ENCODE assay signal across 19 cellular contexts in genomic region chr5:56575821-56576220, GRCh38.
A peak's percentile ranks its signal among the peaks of the same experiment; 100 is the strongest.
DNase-seq lines count a peak whose midpoint lies in the region; ATAC-seq and TF ChIP-seq lines count a peak whose summit lies in the region.
"Had no signal": no experiment of that assay in that cellular context is flagged by ENCODE, and none has a peak within 500 bp of the region (broad histone marks: within the 10 kb centered on the region; RNA-seq: fewer than 3 reads in every experiment).

No MANE protein-coding gene starts in this region.

- no peak for TF ChIP-seq CTCF in epithelial cell of esophagus (IDR thresholded peaks at IDR 0.05; ENCODE audit: insufficient read depth, low read depth, low read length, missing control alignments)

- ATAC-seq in HG03280 (IDR thresholded peaks at IDR 0.05; ENCODE audit: unreplicated experiment) (no peak), SK-N-SH treated with all-trans-retinoic acid at 6 μM for 48 hours (no peak)

- H3K4me3 ChIP-seq in epithelial cell of esophagus (ENCODE audit: low read length): no peak overlapping the region
- H3K4me3 ChIP-seq: HAP-1, MG63, SK-N-MC had no signal

- DNase-seq in CD1c-positive myeloid dendritic cell (ENCODE audit: extremely low spot score) (peak; percentile 35), EH (ENCODE audit: low read depth) (peak; percentile 18), MV-4-11 (lab: John Stamatoyannopoulos, UW) (peak; percentile 40), epithelial cell of esophagus (ENCODE audit: low read depth) (peak; percentile 46), NCI-H524 treated with DMSO at 0.1 percent for 48 hours (lab: John Stamatoyannopoulos, UW) (no peak)
- DNase-seq: ACHN, AML-193, DMS79, Karpas-422, MG63, NCI-H1105 treated with DMSO at 0.1 percent for 48 hours, NCI-H1694, NCI-H2227 treated with DMSO at 0.1 percent for 48 hours, NCI-H526 treated with DMSO at 0.1 percent for 48 hours, Right ventricle myocardium superior had no signal

TF ChIP-seq in SK-N-SH treated with all-trans-retinoic acid at 6 μM for 48 hours, 23 proteins besides CTCF, POLR2A, EP300 and RAD21:
- TF ChIP-seq CREB5 (CRISPR knock-in tag; IDR thresholded peaks at IDR 0.05; ENCODE audit: low read depth) (no peak), BACH2 (CRISPR knock-in tag; IDR thresholded peaks at IDR 0.05; ENCODE audit: borderline replicate concordance) (no peak), ZFP3 (CRISPR knock-in tag; IDR thresholded peaks at IDR 0.05) (no peak), GLIS3 (CRISPR knock-in tag; IDR thresholded peaks at IDR 0.05) (no peak), ZNF70 (CRISPR knock-in tag; IDR thresholded peaks at IDR 0.05) (no peak), CSDC2 (CRISPR knock-in tag; IDR thresholded peaks at IDR 0.05) (no peak), CSRNP3 (CRISPR knock-in tag; IDR thresholded peaks at IDR 0.05) (no peak), ZC3H10 (CRISPR knock-in tag; IDR thresholded peaks at IDR 0.05) (no peak), ESRRG (CRISPR knock-in tag; IDR thresholded peaks at IDR 0.05) (no peak), SNAI2 (CRISPR knock-in tag; IDR thresholded peaks at IDR 0.05) (no peak), PPARA (CRISPR knock-in tag; IDR thresholded peaks at IDR 0.05; ENCODE audit: borderline replicate concordance) (no peak), RARB (CRISPR knock-in tag; IDR thresholded peaks at IDR 0.05) (no peak), POU6F1 (CRISPR knock-in tag; IDR thresholded peaks at IDR 0.05; ENCODE audit: borderline replicate concordance, low read depth) (no peak), ZNF565 (CRISPR knock-in tag; conservative IDR thresholded peaks at IDR 0.05; ENCODE audit: low read depth) (no peak), TSHZ2 (CRISPR knock-in tag; IDR thresholded peaks at IDR 0.05) (no peak), OSR1 (CRISPR knock-in tag; IDR thresholded peaks at IDR 0.05) (no peak)
